1 cellular context compared by ENCODE assay signal in genomic region chr2:127414855-127415592, GRCh38.
TF ChIP-seq lines count a peak whose summit lies in the region.

No MANE protein-coding gene starts in this region.

TF ChIP-seq in HepG2, 621 proteins besides CTCF, POLR2A, EP300 and RAD21 (continued from another document and continues in another):
- TF ChIP-seq ZBTB49 (CRISPR knock-in tag; IDR thresholded peaks at IDR 0.05; ENCODE audit: borderline replicate concordance) (no peak), ZNF652 (CRISPR knock-in tag; IDR thresholded peaks at IDR 0.05; ENCODE audit: borderline replicate concordance, low read depth) (no peak; the same call in 1 of the 2 replicates), RARG (CRISPR knock-in tag; IDR thresholded peaks at IDR 0.05; ENCODE audit: low read depth) (no peak), RFXAP (CRISPR knock-in tag; IDR thresholded peaks at IDR 0.05; ENCODE audit: borderline replicate concordance) (peak; percentile 19; the same call in 1 of the 2 replicates), KLF6 (CRISPR knock-in tag; IDR thresholded peaks at IDR 0.05) (0 out of 2 replicates have a peak, but pooled peaks have one; percentile 65), HIC2 (CRISPR knock-in tag; IDR thresholded peaks at IDR 0.05; ENCODE audit: low read depth) (peak; percentile 90), PHF5A (CRISPR knock-in tag; IDR thresholded peaks at IDR 0.05; ENCODE audit: low read depth, unreplicated experiment) (peak; percentile 57), STAG1 (CRISPR knock-in tag; IDR thresholded peaks at IDR 0.05) (no peak), ARID2 (CRISPR knock-in tag; IDR thresholded peaks at IDR 0.05; ENCODE audit: borderline replicate concordance) (peak; percentile 67; the same call in 1 of the 2 replicates), NFIB (CRISPR knock-in tag; IDR thresholded peaks at IDR 0.05; ENCODE audit: borderline replicate concordance) (no peak), ZNF124 (CRISPR knock-in tag; IDR thresholded peaks at IDR 0.05) (peak; percentile 50; the same call in 1 of the 2 replicates), FOXC1 (CRISPR knock-in tag; IDR thresholded peaks at IDR 0.05; ENCODE audit: borderline replicate concordance) (0 out of 2 replicates have a peak, but pooled peaks have one; percentile 46), CCAR2 (optimal IDR thresholded peaks at IDR 0.05; ENCODE audit: low read depth, low read length) (no peak), ARID4A (CRISPR knock-in tag; IDR thresholded peaks at IDR 0.05; ENCODE audit: borderline replicate concordance) (peak; percentile 21; the same call in 1 of the 2 replicates), ZNF501 (CRISPR knock-in tag; IDR thresholded peaks at IDR 0.05) (peak; percentile 16; the same call in 1 of the 2 replicates), FOXO1 (CRISPR knock-in tag; IDR thresholded peaks at IDR 0.05) (peak; percentile 37; the same call in 1 of the 2 replicates), ZNF343 (CRISPR knock-in tag; IDR thresholded peaks at IDR 0.05) (no peak), SIX4 (CRISPR knock-in tag; IDR thresholded peaks at IDR 0.05) (no peak), SP140L (CRISPR knock-in tag; IDR thresholded peaks at IDR 0.05; ENCODE audit: borderline replicate concordance) (no peak), ZNF780A (CRISPR knock-in tag; IDR thresholded peaks at IDR 0.05) (no peak), MIER2 (CRISPR knock-in tag; IDR thresholded peaks at IDR 0.05) (no peak), ZNF598 (CRISPR knock-in tag; IDR thresholded peaks at IDR 0.05; ENCODE audit: borderline replicate concordance) (no peak), RXRA (CRISPR knock-in tag; IDR thresholded peaks at IDR 0.05) (peak; percentile 96), SCMH1 (CRISPR knock-in tag; IDR thresholded peaks at IDR 0.05; ENCODE audit: borderline replicate concordance) (no peak), ZKSCAN5 (CRISPR knock-in tag; IDR thresholded peaks at IDR 0.05) (no peak), UBTF (CRISPR knock-in tag; IDR thresholded peaks at IDR 0.05) (no peak; the same call in 1 of the 2 replicates), ZNF629 (CRISPR knock-in tag; conservative IDR thresholded peaks at IDR 0.05) (no peak), KDM5B (CRISPR knock-in tag; IDR thresholded peaks at IDR 0.05; ENCODE audit: borderline replicate concordance) (no peak), SMAD3 (CRISPR knock-in tag; IDR thresholded peaks at IDR 0.05) (peak; percentile 81), TSC22D2 (CRISPR knock-in tag; IDR thresholded peaks at IDR 0.05; ENCODE audit: borderline replicate concordance) (0 out of 2 replicates have a peak, but pooled peaks have one; percentile 31), ZFYVE20 (CRISPR knock-in tag; IDR thresholded peaks at IDR 0.05; ENCODE audit: borderline replicate concordance, low read depth) (no peak), BORCS8-MEF2B (CRISPR knock-in tag; IDR thresholded peaks at IDR 0.05) (peak; percentile 83), MXI1 (IDR thresholded peaks at IDR 0.05; ENCODE audit: borderline replicate concordance, low read depth, low read length) (no peak)
- TF ChIP-seq, protein P1, sequence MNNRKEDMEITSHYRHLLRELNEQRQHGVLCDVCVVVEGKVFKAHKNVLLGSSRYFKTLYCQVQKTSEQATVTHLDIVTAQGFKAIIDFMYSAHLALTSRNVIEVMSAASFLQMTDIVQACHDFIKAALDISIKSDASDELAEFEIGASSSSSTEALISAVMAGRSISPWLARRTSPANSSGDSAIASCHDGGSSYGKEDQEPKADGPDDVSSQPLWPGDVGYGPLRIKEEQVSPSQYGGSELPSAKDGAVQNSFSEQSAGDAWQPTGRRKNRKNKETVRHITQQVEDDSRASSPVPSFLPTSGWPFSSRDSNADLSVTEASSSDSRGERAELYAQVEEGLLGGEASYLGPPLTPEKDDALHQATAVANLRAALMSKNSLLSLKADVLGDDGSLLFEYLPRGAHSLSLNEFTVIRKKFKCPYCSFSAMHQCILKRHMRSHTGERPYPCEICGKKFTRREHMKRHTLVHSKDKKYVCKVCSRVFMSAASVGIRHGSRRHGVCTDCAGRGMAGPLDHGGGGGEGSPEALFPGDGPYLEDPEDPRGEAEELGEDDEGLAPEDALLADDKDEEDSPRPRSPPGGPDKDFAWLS (CRISPR knock-in tag; IDR thresholded peaks at IDR 0.05; ENCODE audit: borderline replicate concordance): no peak
- TF ChIP-seq, protein P2, sequence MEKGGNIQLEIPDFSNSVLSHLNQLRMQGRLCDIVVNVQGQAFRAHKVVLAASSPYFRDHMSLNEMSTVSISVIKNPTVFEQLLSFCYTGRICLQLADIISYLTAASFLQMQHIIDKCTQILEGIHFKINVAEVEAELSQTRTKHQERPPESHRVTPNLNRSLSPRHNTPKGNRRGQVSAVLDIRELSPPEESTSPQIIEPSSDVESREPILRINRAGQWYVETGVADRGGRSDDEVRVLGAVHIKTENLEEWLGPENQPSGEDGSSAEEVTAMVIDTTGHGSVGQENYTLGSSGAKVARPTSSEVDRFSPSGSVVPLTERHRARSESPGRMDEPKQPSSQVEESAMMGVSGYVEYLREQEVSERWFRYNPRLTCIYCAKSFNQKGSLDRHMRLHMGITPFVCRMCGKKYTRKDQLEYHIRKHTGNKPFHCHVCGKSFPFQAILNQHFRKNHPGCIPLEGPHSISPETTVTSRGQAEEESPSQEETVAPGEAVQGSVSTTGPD (CRISPR knock-in tag; IDR thresholded peaks at IDR 0.05): peak; percentile 55; the same call in 1 of the 2 replicates
- TF ChIP-seq, protein P3, sequence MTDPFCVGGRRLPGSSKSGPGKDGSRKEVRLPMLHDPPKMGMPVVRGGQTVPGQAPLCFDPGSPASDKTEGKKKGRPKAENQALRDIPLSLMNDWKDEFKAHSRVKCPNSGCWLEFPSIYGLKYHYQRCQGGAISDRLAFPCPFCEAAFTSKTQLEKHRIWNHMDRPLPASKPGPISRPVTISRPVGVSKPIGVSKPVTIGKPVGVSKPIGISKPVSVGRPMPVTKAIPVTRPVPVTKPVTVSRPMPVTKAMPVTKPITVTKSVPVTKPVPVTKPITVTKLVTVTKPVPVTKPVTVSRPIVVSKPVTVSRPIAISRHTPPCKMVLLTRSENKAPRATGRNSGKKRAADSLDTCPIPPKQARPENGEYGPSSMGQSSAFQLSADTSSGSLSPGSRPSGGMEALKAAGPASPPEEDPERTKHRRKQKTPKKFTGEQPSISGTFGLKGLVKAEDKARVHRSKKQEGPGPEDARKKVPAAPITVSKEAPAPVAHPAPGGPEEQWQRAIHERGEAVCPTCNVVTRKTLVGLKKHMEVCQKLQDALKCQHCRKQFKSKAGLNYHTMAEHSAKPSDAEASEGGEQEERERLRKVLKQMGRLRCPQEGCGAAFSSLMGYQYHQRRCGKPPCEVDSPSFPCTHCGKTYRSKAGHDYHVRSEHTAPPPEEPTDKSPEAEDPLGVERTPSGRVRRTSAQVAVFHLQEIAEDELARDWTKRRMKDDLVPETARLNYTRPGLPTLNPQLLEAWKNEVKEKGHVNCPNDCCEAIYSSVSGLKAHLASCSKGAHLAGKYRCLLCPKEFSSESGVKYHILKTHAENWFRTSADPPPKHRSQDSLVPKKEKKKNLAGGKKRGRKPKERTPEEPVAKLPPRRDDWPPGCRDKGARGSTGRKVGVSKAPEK (CRISPR knock-in tag; IDR thresholded peaks at IDR 0.05; ENCODE audit: borderline replicate concordance): no peak
- TF ChIP-seq, protein P4, sequence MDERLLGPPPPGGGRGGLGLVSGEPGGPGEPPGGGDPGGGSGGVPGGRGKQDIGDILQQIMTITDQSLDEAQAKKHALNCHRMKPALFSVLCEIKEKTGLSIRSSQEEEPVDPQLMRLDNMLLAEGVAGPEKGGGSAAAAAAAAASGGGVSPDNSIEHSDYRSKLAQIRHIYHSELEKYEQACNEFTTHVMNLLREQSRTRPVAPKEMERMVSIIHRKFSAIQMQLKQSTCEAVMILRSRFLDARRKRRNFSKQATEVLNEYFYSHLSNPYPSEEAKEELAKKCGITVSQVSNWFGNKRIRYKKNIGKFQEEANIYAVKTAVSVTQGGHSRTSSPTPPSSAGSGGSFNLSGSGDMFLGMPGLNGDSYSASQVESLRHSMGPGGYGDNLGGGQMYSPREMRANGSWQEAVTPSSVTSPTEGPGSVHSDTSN (CRISPR knock-in tag; IDR thresholded peaks at IDR 0.05): no peak
- TF ChIP-seq, protein P5, sequence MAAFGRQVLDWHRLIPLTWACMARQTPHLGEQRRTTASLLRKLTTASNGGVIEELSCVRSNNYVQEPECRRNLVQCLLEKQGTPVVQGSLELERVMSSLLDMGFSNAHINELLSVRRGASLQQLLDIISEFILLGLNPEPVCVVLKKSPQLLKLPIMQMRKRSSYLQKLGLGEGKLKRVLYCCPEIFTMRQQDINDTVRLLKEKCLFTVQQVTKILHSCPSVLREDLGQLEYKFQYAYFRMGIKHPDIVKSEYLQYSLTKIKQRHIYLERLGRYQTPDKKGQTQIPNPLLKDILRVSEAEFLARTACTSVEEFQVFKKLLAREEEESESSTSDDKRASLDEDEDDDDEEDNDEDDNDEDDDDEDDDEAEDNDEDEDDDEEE (CRISPR knock-in tag; IDR thresholded peaks at IDR 0.05): peak; percentile 45; the same call in 1 of the 2 replicates
- TF ChIP-seq, protein P6, sequence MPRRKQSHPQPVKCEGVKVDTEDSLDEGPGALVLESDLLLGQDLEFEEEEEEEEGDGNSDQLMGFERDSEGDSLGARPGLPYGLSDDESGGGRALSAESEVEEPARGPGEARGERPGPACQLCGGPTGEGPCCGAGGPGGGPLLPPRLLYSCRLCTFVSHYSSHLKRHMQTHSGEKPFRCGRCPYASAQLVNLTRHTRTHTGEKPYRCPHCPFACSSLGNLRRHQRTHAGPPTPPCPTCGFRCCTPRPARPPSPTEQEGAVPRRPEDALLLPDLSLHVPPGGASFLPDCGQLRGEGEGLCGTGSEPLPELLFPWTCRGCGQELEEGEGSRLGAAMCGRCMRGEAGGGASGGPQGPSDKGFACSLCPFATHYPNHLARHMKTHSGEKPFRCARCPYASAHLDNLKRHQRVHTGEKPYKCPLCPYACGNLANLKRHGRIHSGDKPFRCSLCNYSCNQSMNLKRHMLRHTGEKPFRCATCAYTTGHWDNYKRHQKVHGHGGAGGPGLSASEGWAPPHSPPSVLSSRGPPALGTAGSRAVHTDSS (CRISPR knock-in tag; conservative IDR thresholded peaks at IDR 0.05): no peak
